In genomic region chr1:204217648-204218000, GRCh38 we compare ENCODE assay signal across 38 cellular contexts. TPM values are rescaled to one million over a fixed set of nuclear protein-coding genes. Genes with fewer than 3 reads are reported as not detected.
"Had no signal": no experiment of that assay in that cellular context is flagged by ENCODE, and none has a peak within 500 bp of the region (broad histone marks: within the 10 kb centered on the region; RNA-seq: fewer than 3 reads in every experiment).

No MANE protein-coding gene starts in this region.

- H3K27ac ChIP-seq: ascending aorta, brain microvascular endothelial cell, breast epithelium, VCaP had no signal

- H3K9me3 ChIP-seq: ascending aorta, breast epithelium had no signal

- H3K4me1 ChIP-seq: ascending aorta, breast epithelium had no signal

- DNase-seq: activated B cell treated with CpG ODN at 0.5 μM for 24 hours; activated CD4-positive, alpha-beta memory T cell treated with anti-CD3 and anti-CD28 coated beads for 36 hours; activated CD4-positive, alpha-beta T cell treated with anti-CD3 and anti-CD28 coated beads for 4 hours; activated CD4-positive, alpha-beta T cell treated with anti-CD3 and anti-CD28 coated beads, Interleukin-2, amount 10 ng/mL, durations not matched to agents 24 days and 14 days; activated CD4-positive, alpha-beta T cell treated with anti-CD3 and anti-CD28 coated beads, Interleukin-2, amount 50 U/mL, for 1 hour; activated CD4-positive, alpha-beta T cell treated with anti-CD3 and anti-CD28 coated beads, Interleukin-2, amount 50 U/mL, for 4 hours; activated CD4-positive, CD25-positive, alpha-beta regulatory T cell treated with anti-CD3 and anti-CD28 coated beads, Interleukin-2, amount 50 U/mL, for 72 hours; activated CD8-positive, alpha-beta memory T cell treated with anti-CD3 and anti-CD28 coated beads, Interleukin-2, amount 50 U/mL, for 4 hours; activated CD8-positive, alpha-beta T cell treated with anti-CD3 and anti-CD28 coated beads for 36 hours; activated effector memory CD4-positive, alpha-beta T cell treated with anti-CD3 and anti-CD28 coated beads, Interleukin-2, amount 50 U/mL, for 16 hours; activated gamma-delta T cell treated with Interleukin-2 at 50 U/mL for 16 hours; activated naive CD4-positive, alpha-beta T cell treated with anti-CD3 and anti-CD28 coated beads, Interleukin-2, amount 10 ng/mL, durations not matched to agents 7 days and 5 days; activated naive CD4-positive, alpha-beta T cell treated with Interleukin-2 at 50 U/mL for 16 hours; activated naive CD8-positive, alpha-beta T cell treated with anti-CD3 and anti-CD28 coated beads, Interleukin-2, amount 10 ng/mL, durations not matched to agents 7 days and 5 days; activated naive CD8-positive, alpha-beta T cell treated with anti-CD3 and anti-CD28 coated beads, Interleukin-2, amount 50 U/mL, for 24 hours; activated T-cell treated with anti-CD3 and anti-CD28 coated beads for 4 hours; activated T-cell treated with anti-CD3 and anti-CD28 coated beads, Interleukin-2, amount 50 U/mL, for 1 hour; activated T-cell treated with anti-CD3 and anti-CD28 coated beads, Interleukin-2, amount 50 U/mL, for 4 hours; activated T-cell treated with anti-CD3 and anti-CD28 coated beads, Interleukin-2, amount 50 U/mL, for 72 hours; amygdala; anterior cingulate cortex; brain microvascular endothelial cell; central memory CD4-positive, alpha-beta T cell; T-cell; T-helper 2 cell; T-helper 9 cell had no signal

- H3K36me3 Mint-ChIP-seq: activated CD4-positive, alpha-beta memory T cell treated with anti-CD3 and anti-CD28 coated beads for 36 hours; activated naive CD4-positive, alpha-beta T cell treated with anti-CD3 and anti-CD28 coated beads, Interleukin-2, amount 10 ng/mL, durations not matched to agents 7 days and 5 days; activated naive CD4-positive, alpha-beta T cell treated with anti-CD3 and anti-CD28 coated beads, Interleukin-2, amount 50 U/mL, for 24 hours; activated naive CD8-positive, alpha-beta T cell; activated naive CD8-positive, alpha-beta T cell treated with anti-CD3 and anti-CD28 coated beads, Interleukin-2, amount 10 ng/mL, durations not matched to agents 7 days and 5 days; T-cell had no signal

- H3K4me3 Mint-ChIP-seq: activated B cell treated with CpG ODN at 0.5 μM for 24 hours; activated CD4-positive, alpha-beta memory T cell treated with anti-CD3 and anti-CD28 coated beads for 36 hours; activated CD4-positive, alpha-beta T cell treated with anti-CD3 and anti-CD28 coated beads, Interleukin-2, amount 10 ng/mL, durations not matched to agents 24 days and 14 days; activated CD8-positive, alpha-beta T cell treated with anti-CD3 and anti-CD28 coated beads for 36 hours; activated naive CD4-positive, alpha-beta T cell treated with anti-CD3 and anti-CD28 coated beads, Interleukin-2, amount 10 ng/mL, durations not matched to agents 7 days and 5 days; activated naive CD4-positive, alpha-beta T cell treated with anti-CD3 and anti-CD28 coated beads, Interleukin-2, amount 50 U/mL, for 24 hours; activated naive CD8-positive, alpha-beta T cell; activated naive CD8-positive, alpha-beta T cell treated with anti-CD3 and anti-CD28 coated beads, Interleukin-2, amount 10 ng/mL, durations not matched to agents 7 days and 5 days; activated naive CD8-positive, alpha-beta T cell treated with anti-CD3 and anti-CD28 coated beads, Interleukin-2, amount 50 U/mL, for 24 hours; activated T-cell treated with anti-CD3 and anti-CD28 coated beads, Interleukin-2, amount 50 U/mL, for 4 hours; activated T-cell treated with anti-CD3 and anti-CD28 coated beads, Interleukin-2, amount 50 U/mL, for 72 hours; activated T-helper 1 cell treated with anti-CD3 and anti-CD28 coated beads, Interleukin-12 subunit alpha, Interleukin-12 subunit beta, Interleukin-2, Interleukin-4 antibody, amounts not matched to agents 30 ng/mL and 10 ng/mL and 1 ng/mL, durations not matched to agents 14 hours and 24 hours and 36 hours; activated T-helper 17 cell treated with anti-CD3 and anti-CD28 coated beads, Interleukin-2, amount 50 U/mL, for 72 hours; T-cell; T-helper 2 cell treated with Interferon-gamma antibody and Interleukin-4, amounts not matched to agents 5 μg/mL and 100 μg/mL, for 36 hours had no signal

- H3K4me3 ChIP-seq: ascending aorta, breast epithelium had no signal

- H3K27me3 ChIP-seq: ascending aorta, breast epithelium had no signal

- H3K27me3 Mint-ChIP-seq: activated naive CD4-positive, alpha-beta T cell treated with anti-CD3 and anti-CD28 coated beads, Interleukin-2, amount 50 U/mL, for 24 hours; activated naive CD8-positive, alpha-beta T cell had no signal

- ATAC-seq: activated CD8-positive, alpha-beta T cell treated with anti-CD3 and anti-CD28 coated beads for 36 hours; activated naive CD8-positive, alpha-beta T cell treated with anti-CD3 and anti-CD28 coated beads, Interleukin-2, amount 50 U/mL, for 24 hours; activated T-cell treated with anti-CD3 and anti-CD28 coated beads, Interleukin-2, amount 50 U/mL, for 4 hours; activated T-cell treated with anti-CD3 and anti-CD28 coated beads, Interleukin-2, amount 50 U/mL, for 72 hours; activated T-helper 17 cell treated with anti-CD3 and anti-CD28 coated beads, Interleukin-2, amount 50 U/mL, for 72 hours; T-cell had no signal

- H3K27ac Mint-ChIP-seq: activated B cell treated with CpG ODN at 0.5 μM for 24 hours; activated CD4-positive, alpha-beta memory T cell treated with anti-CD3 and anti-CD28 coated beads for 36 hours; activated CD4-positive, alpha-beta T cell treated with anti-CD3 and anti-CD28 coated beads, Interleukin-2, amount 10 ng/mL, durations not matched to agents 24 days and 14 days; activated CD8-positive, alpha-beta T cell treated with anti-CD3 and anti-CD28 coated beads for 36 hours; activated naive CD4-positive, alpha-beta T cell treated with anti-CD3 and anti-CD28 coated beads, Interleukin-2, amount 10 ng/mL, durations not matched to agents 7 days and 5 days; activated naive CD4-positive, alpha-beta T cell treated with anti-CD3 and anti-CD28 coated beads, Interleukin-2, amount 50 U/mL, for 24 hours; activated naive CD8-positive, alpha-beta T cell; activated naive CD8-positive, alpha-beta T cell treated with anti-CD3 and anti-CD28 coated beads, Interleukin-2, amount 10 ng/mL, durations not matched to agents 7 days and 5 days; activated naive CD8-positive, alpha-beta T cell treated with anti-CD3 and anti-CD28 coated beads, Interleukin-2, amount 50 U/mL, for 24 hours; activated T-cell treated with anti-CD3 and anti-CD28 coated beads, Interleukin-2, amount 50 U/mL, for 72 hours; activated T-helper 1 cell treated with anti-CD3 and anti-CD28 coated beads, Interleukin-12 subunit alpha, Interleukin-12 subunit beta, Interleukin-2, Interleukin-4 antibody, amounts not matched to agents 30 ng/mL and 10 ng/mL and 1 ng/mL, durations not matched to agents 14 hours and 24 hours and 36 hours; activated T-helper 17 cell treated with anti-CD3 and anti-CD28 coated beads, Interleukin-2, amount 50 U/mL, for 72 hours; T-cell; T-helper 2 cell treated with Interferon-gamma antibody and Interleukin-4, amounts not matched to agents 5 μg/mL and 100 μg/mL, for 36 hours had no signal

- H3K36me3 ChIP-seq: ascending aorta, brain microvascular endothelial cell, breast epithelium had no signal

RNA-seq across cellular contexts. Expression of gene GOLT1A, which starts 3.8 kb away (rescaled TPM):
- total RNA-seq: activated B cell treated with CpG ODN at 0.5 μM for 24 hours; activated CD4-positive, alpha-beta T cell treated with anti-CD3 and anti-CD28 coated beads, Interleukin-2, amount 10 ng/mL, durations not matched to agents 24 days and 14 days; activated CD8-positive, alpha-beta memory T cell treated with anti-CD3 and anti-CD28 coated beads for 36 hours; activated CD8-positive, alpha-beta T cell treated with anti-CD3 and anti-CD28 coated beads for 36 hours; activated naive CD8-positive, alpha-beta T cell treated with anti-CD3 and anti-CD28 coated beads, Interleukin-2, amount 10 ng/mL, durations not matched to agents 7 days and 5 days; activated T-cell treated with anti-CD3 and anti-CD28 coated beads, Interleukin-2, amount 50 U/mL, for 4 hours; activated T-helper 1 cell treated with anti-CD3 and anti-CD28 coated beads, Interleukin-12 subunit alpha, Interleukin-12 subunit beta, Interleukin-2, Interleukin-4 antibody, amounts not matched to agents 30 ng/mL and 10 ng/mL and 1 ng/mL, durations not matched to agents 14 hours and 24 hours and 36 hours; ascending aorta; cardiac septum; T-helper 1 cell treated with Interleukin-12 subunit alpha and Interleukin-12 subunit beta and Interleukin-4 antibody, amounts not matched to agents 30 ng/mL and 1 ng/mL, for 36 hours had no signal

RNA-seq across cellular contexts. Expression of gene KISS1, which starts 21.3 kb away (rescaled TPM):
- total RNA-seq: activated B cell treated with CpG ODN at 0.5 μM for 24 hours; activated CD4-positive, alpha-beta memory T cell treated with anti-CD3 and anti-CD28 coated beads for 36 hours; activated CD4-positive, alpha-beta T cell treated with anti-CD3 and anti-CD28 coated beads, Interleukin-2, amount 10 ng/mL, durations not matched to agents 24 days and 14 days; activated CD8-positive, alpha-beta memory T cell treated with anti-CD3 and anti-CD28 coated beads for 36 hours; activated CD8-positive, alpha-beta T cell treated with anti-CD3 and anti-CD28 coated beads for 36 hours; activated naive CD8-positive, alpha-beta T cell treated with anti-CD3 and anti-CD28 coated beads, Interleukin-2, amount 10 ng/mL, durations not matched to agents 7 days and 5 days; activated T-cell treated with anti-CD3 and anti-CD28 coated beads, Interleukin-2, amount 50 U/mL, for 4 hours; activated T-cell treated with anti-CD3 and anti-CD28 coated beads, Interleukin-2, amount 50 U/mL, for 72 hours; activated T-helper 1 cell treated with anti-CD3 and anti-CD28 coated beads, Interleukin-12 subunit alpha, Interleukin-12 subunit beta, Interleukin-2, Interleukin-4 antibody, amounts not matched to agents 30 ng/mL and 10 ng/mL and 1 ng/mL, durations not matched to agents 14 hours and 24 hours and 36 hours; activated T-helper 17 cell treated with anti-CD3 and anti-CD28 coated beads, Interleukin-2, amount 50 U/mL, for 72 hours; ascending aorta; breast epithelium; cardiac septum; cerebellum; T-cell; T-helper 1 cell treated with Interleukin-12 subunit alpha and Interleukin-12 subunit beta and Interleukin-4 antibody, amounts not matched to agents 30 ng/mL and 1 ng/mL, for 36 hours had no signal

RNA-seq across cellular contexts. Expression of gene REN, which starts 51.5 kb away (rescaled TPM):
- total RNA-seq: activated B cell treated with CpG ODN at 0.5 μM for 24 hours; activated CD4-positive, alpha-beta memory T cell treated with anti-CD3 and anti-CD28 coated beads for 36 hours; activated CD4-positive, alpha-beta T cell treated with anti-CD3 and anti-CD28 coated beads, Interleukin-2, amount 10 ng/mL, durations not matched to agents 24 days and 14 days; activated CD8-positive, alpha-beta memory T cell treated with anti-CD3 and anti-CD28 coated beads for 36 hours; activated CD8-positive, alpha-beta T cell treated with anti-CD3 and anti-CD28 coated beads for 36 hours; activated naive CD8-positive, alpha-beta T cell treated with anti-CD3 and anti-CD28 coated beads, Interleukin-2, amount 10 ng/mL, durations not matched to agents 7 days and 5 days; activated T-cell treated with anti-CD3 and anti-CD28 coated beads, Interleukin-2, amount 50 U/mL, for 4 hours; activated T-cell treated with anti-CD3 and anti-CD28 coated beads, Interleukin-2, amount 50 U/mL, for 72 hours; activated T-helper 1 cell treated with anti-CD3 and anti-CD28 coated beads, Interleukin-12 subunit alpha, Interleukin-12 subunit beta, Interleukin-2, Interleukin-4 antibody, amounts not matched to agents 30 ng/mL and 10 ng/mL and 1 ng/mL, durations not matched to agents 14 hours and 24 hours and 36 hours; activated T-helper 17 cell treated with anti-CD3 and anti-CD28 coated beads, Interleukin-2, amount 50 U/mL, for 72 hours; ascending aorta; breast epithelium; cardiac septum; cerebellum; T-cell; T-helper 1 cell treated with Interleukin-12 subunit alpha and Interleukin-12 subunit beta and Interleukin-4 antibody, amounts not matched to agents 30 ng/mL and 1 ng/mL, for 36 hours had no signal
